In genomic region chr9:92609142-92609500, GRCh38 we compare ENCODE assay signal across 10 cellular contexts.
DNase-seq lines count a peak whose midpoint lies in the region; ATAC-seq, FAIRE-seq and TF ChIP-seq lines count a peak whose summit lies in the region.
"Had no signal": no experiment of that assay in that cellular context is flagged by ENCODE, and none has a peak within 500 bp of the region (broad histone marks: within the 10 kb centered on the region; RNA-seq: fewer than 3 reads in every experiment).

No MANE protein-coding gene starts in this region.

- ATAC-seq in K562 (peak; percentile 51; the same call in 2 of the 3 replicates), thoracic aorta (ENCODE audit: insufficient number of reproducible peaks, low FRiP score, low read depth) (no peak), GM21737 (IDR thresholded peaks at IDR 0.05; ENCODE audit: unreplicated experiment) (no peak)
- ATAC-seq in naive thymus-derived CD8-positive, alpha-beta T cell, result no peak
- ATAC-seq: esophagus mucosa had no signal

- H3K4me2 ChIP-seq in K562 (ENCODE audit: insufficient read depth, low read length), result no peak overlapping the region

- H3K36me3 ChIP-seq in K562 (ENCODE audit: control insufficient read depth, insufficient read depth, low read length), result peaks cover 29% of the 10 kb centered on the region
- H3K36me3 ChIP-seq in thoracic aorta, result peaks cover 18% of the 10 kb centered on the region

- H2AFZ ChIP-seq in K562 (ENCODE audit: low read depth, low read length), result no peak overlapping the region

- peak; percentile 70 for DNase-seq in DMS 273 (lab: John Stamatoyannopoulos, UW; ENCODE audit: unreplicated experiment)
- no peak for DNase-seq in DMS 273 treated with DMSO at 0.1 percent for 48 hours (lab: John Stamatoyannopoulos, UW)
- peak in 1 of 4 experiments; percentile 9 for DNase-seq in K562 (ENCODE audit: extremely low read depth in 1 of 4, low spot score in 3 of 4)
- DNase-seq in lower leg skin (ENCODE audit: low spot score in 2 of 2), result peak; percentile 21 to 81
- DNase-seq in thoracic aorta (ENCODE audit: low spot score), result no peak
- no peak for DNase-seq in mesothelial cell of epicardium (ENCODE audit: low spot score in 2 of 2, unreplicated experiment in 2 of 2)
- DNase-seq in naive thymus-derived CD8-positive, alpha-beta T cell, result no peak

- no peak for TF ChIP-seq RAD21 in K562 (CRISPR knock-in tag; conservative IDR thresholded peaks at IDR 0.05 in 1 of 2, IDR thresholded peaks at IDR 0.05 in 1 of 2)

- peaks cover 9% of the 10 kb centered on the region for H3K4me1 Mint-ChIP-seq in mesothelial cell of epicardium
- no peaks in the 10 kb centered on the region for H3K4me1 Mint-ChIP-seq in naive thymus-derived CD8-positive, alpha-beta T cell

- POLR2A ChIA-PET in K562 (lab: Yijun Ruan, JAX), result interaction anchor here (0.6 to 1.1 kb wide), 4 partner anchors 17 to 336 kb away, joined by 3 to 5 read pairs (median 4); no protein-coding TSS in a partner anchor
- POLR2A ChIA-PET in naive thymus-derived CD8-positive, alpha-beta T cell (lab: Charles Lee), result no interaction called here

- H3K36me3 Mint-ChIP-seq in mesothelial cell of epicardium, result peaks cover 12% of the 10 kb centered on the region
- peaks cover 0 to 20% (median 13%) of the 10 kb centered on the region in 3 donors for H3K36me3 Mint-ChIP-seq in naive thymus-derived CD8-positive, alpha-beta T cell

- no peaks in the 10 kb centered on the region for H3K27me3 Mint-ChIP-seq in mesothelial cell of epicardium (ENCODE audit: low read depth)
- no peaks in the 10 kb centered on the region for H3K27me3 Mint-ChIP-seq in naive thymus-derived CD8-positive, alpha-beta T cell

- peaks cover 0 to 14% of the 10 kb centered on the region in 2 experiments; a peak in 1 of 5 replicates for H3K4me1 ChIP-seq in K562 (replicated peaks in 1 of 2; ENCODE audit: control insufficient read depth in 2 of 2, insufficient read depth in 2 of 2, low read length in 2 of 2)
- H3K4me1 ChIP-seq in thoracic aorta (ENCODE audit: control insufficient read depth in 1 of 2, low read depth in 2 of 2), result peaks cover 22 to 35% of the 10 kb centered on the region in 2 donors

- H3K9ac ChIP-seq in K562 (ENCODE audit: insufficient read depth in 1 of 2, low read depth in 2 of 2, low read length in 2 of 2), result peak overlapping the region in 1 of 2 experiments; percentile 69; a peak in 2 of 4 replicates

- TF ChIP-seq CTCF in K562 (IDR thresholded peaks at IDR 0.05 in 2 of 3, conservative IDR thresholded peaks at IDR 0.05 in 1 of 3; ENCODE audit: insufficient read depth in 2 of 3, low read depth in 1 of 3, low read length in 3 of 3), result no peak
- TF ChIP-seq CTCF in lower leg skin (IDR thresholded peaks at IDR 0.05), result no peak
- TF ChIP-seq CTCF in thoracic aorta (IDR thresholded peaks at IDR 0.05), result no peak
- TF ChIP-seq CTCF in mesothelial cell of epicardium (IDR thresholded peaks at IDR 0.05; ENCODE audit: unreplicated experiment), result no peak

- H3K9me3 ChIP-seq in K562 (replicated peaks; ENCODE audit: control insufficient read depth, insufficient read depth, low read depth, low read length) (no peaks in the 10 kb centered on the region), thoracic aorta (no peaks in the 10 kb centered on the region)

- H3K27ac ChIP-seq in K562 (ENCODE audit: extremely low read depth, low read depth, low read length) (no peak overlapping the region), thoracic aorta (peak overlapping the region; percentile 69 to 84)
- H3K27ac ChIP-seq: 22Rv1 had no signal

- no peaks in the 10 kb centered on the region for H4K20me1 ChIP-seq in K562 (replicated peaks; ENCODE audit: control insufficient read depth, insufficient read depth, low read length)

- H3K27me3 ChIP-seq in K562 (ENCODE audit: control insufficient read depth in 2 of 2, insufficient read depth in 2 of 2, low read length in 2 of 2), result no peaks in the 10 kb centered on the region
- no peaks in the 10 kb centered on the region for H3K27me3 ChIP-seq in thoracic aorta (replicated peaks; ENCODE audit: insufficient read depth)

- in situ Hi-C loops in K562 (cut with MboI), result no loop called here

- TF ChIP-seq POLR2A in K562 (conservative IDR thresholded peaks at IDR 0.05) (no peak), lower leg skin (IDR thresholded peaks at IDR 0.05) (no peak)

- H3K27ac Mint-ChIP-seq in mesothelial cell of epicardium, result no peak overlapping the region
- peak overlapping the region in 2 of 10 donors; percentile 15 to 73 for H3K27ac Mint-ChIP-seq in naive thymus-derived CD8-positive, alpha-beta T cell

- peaks cover 8% of the 10 kb centered on the region for H3K9me3 Mint-ChIP-seq in mesothelial cell of epicardium
- peaks cover 0 to 11% (median 4%) of the 10 kb centered on the region in 9 donors for H3K9me3 Mint-ChIP-seq in naive thymus-derived CD8-positive, alpha-beta T cell

- H3K4me3 Mint-ChIP-seq in mesothelial cell of epicardium, result no peak overlapping the region
- no peak overlapping the region for H3K4me3 Mint-ChIP-seq in naive thymus-derived CD8-positive, alpha-beta T cell

- CTCF ChIA-PET in K562 (lab: Yijun Ruan, JAX; ENCODE audit: low intra/inter-chr PET ratio), result no interaction called here

- H3K4me3 ChIP-seq in K562, result no peak overlapping the region
- no peak overlapping the region for H3K4me3 ChIP-seq in lower leg skin (ENCODE audit: low read depth, poor library complexity, severe bottlenecking)
- H3K4me3 ChIP-seq in thoracic aorta, result no peak overlapping the region

- TF ChIP-seq EP300 in K562 (IDR thresholded peaks at IDR 0.05; ENCODE audit: low read length), result no peak

- no peaks in the 10 kb centered on the region for H3K79me2 ChIP-seq in K562 (ENCODE audit: control insufficient read depth, insufficient read depth, low read length)

- 58% methylated on average over 5 of the region's 5 CpGs for WGBS in K562 (ENCODE audit: insufficient coverage, low coverage, missing lambda C conversion rate)
- WGBS in lower leg skin, 2 donors, result 22 to 46% methylated on average over 5 of the region's 5 CpGs

- H3K9me1 ChIP-seq in K562 (ENCODE audit: control insufficient read depth, insufficient read depth, low read length), result no peaks in the 10 kb centered on the region

- FAIRE-seq in K562 (lab: Jason Lieb, UNC), result no peak

- BruUV-seq in K562 (replicated peaks; lab: Mats Ljungman, UMichigan), result no TSS peak

- intact Hi-C loops in K562 (cut with micrococcal nuclease), result no loop called here
- intact Hi-C loops in lower leg skin (cut with DNase I; ENCODE audit: low total_unique reads), result no loop called here

TF ChIP-seq in K562, 482 proteins besides CTCF, POLR2A, EP300 and RAD21:
- TF ChIP-seq CCAR2 (IDR thresholded peaks at IDR 0.05; ENCODE audit: low read depth, low read length) (no peak), ZNF277 (CRISPR knock-in tag; IDR thresholded peaks at IDR 0.05; ENCODE audit: borderline replicate concordance) (no peak), USF2 (CRISPR knock-in tag; IDR thresholded peaks at IDR 0.05) (no peak), FOS (IDR thresholded peaks at IDR 0.05; ENCODE audit: extremely low read depth, insufficient read length) (no peak)

Comparison
In these comparisons a context has a peak if more than half of its experiments do, and no peak if none do; other contexts are left out.
1. DNase-seq: peak in DMS 273 (single experiment) and lower leg skin (2 of 2); none in DMS 273 treated with DMSO at 0.1 percent for 48 hours (single experiment), thoracic aorta (single experiment), mesothelial cell of epicardium (0 of 2) and naive thymus-derived CD8-positive, alpha-beta T cell (0 of 10).